In the genomic region with DNA sequence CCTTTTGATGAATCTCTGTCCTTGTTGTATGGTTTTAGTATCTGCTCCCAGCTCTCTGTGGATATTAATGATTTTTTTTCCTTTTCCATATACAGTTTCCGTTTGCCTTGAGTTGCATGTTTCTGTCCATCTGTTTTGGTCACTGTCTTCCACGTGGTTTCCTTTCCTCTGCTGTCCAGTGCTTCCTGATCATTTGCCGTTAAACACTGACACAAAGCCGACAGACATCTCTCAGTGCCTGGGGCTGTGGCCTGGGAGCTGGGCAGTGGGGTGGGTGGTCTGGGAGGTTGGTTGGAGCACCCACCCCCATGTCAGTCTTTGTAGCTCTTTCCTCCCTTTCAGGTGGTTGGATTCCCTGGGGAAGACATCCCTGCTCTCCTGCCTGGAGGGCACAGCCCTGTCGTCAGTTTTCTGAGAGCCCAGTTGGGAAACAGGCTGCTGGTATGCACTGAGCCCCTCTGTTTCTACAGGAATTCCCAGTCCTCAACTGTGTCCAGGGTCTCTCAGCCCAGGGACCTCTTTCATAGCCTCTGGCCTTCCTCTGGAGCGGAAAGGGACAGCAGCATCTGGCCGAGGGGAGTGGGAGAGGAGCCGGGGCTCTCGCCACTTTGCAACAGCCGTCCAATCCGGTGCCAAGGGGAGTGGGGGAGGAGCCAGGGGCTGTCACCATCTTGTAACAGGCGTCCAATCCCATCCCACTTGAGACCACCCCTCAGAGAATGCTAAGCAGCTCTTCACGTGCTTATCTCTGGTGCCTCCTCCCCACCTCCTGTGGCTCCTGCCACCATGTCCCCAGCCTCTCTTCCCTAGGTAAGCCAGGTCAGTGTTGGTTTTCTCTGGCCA, we compare ENCODE assay signal across 1 cellular context.
TF ChIP-seq lines count a peak whose summit lies in the region.

No MANE protein-coding gene starts in this region.

TF ChIP-seq in GM23338, 12 proteins besides CTCF, POLR2A, EP300 and RAD21 (continued from another document):
- TF ChIP-seq, protein P1, sequence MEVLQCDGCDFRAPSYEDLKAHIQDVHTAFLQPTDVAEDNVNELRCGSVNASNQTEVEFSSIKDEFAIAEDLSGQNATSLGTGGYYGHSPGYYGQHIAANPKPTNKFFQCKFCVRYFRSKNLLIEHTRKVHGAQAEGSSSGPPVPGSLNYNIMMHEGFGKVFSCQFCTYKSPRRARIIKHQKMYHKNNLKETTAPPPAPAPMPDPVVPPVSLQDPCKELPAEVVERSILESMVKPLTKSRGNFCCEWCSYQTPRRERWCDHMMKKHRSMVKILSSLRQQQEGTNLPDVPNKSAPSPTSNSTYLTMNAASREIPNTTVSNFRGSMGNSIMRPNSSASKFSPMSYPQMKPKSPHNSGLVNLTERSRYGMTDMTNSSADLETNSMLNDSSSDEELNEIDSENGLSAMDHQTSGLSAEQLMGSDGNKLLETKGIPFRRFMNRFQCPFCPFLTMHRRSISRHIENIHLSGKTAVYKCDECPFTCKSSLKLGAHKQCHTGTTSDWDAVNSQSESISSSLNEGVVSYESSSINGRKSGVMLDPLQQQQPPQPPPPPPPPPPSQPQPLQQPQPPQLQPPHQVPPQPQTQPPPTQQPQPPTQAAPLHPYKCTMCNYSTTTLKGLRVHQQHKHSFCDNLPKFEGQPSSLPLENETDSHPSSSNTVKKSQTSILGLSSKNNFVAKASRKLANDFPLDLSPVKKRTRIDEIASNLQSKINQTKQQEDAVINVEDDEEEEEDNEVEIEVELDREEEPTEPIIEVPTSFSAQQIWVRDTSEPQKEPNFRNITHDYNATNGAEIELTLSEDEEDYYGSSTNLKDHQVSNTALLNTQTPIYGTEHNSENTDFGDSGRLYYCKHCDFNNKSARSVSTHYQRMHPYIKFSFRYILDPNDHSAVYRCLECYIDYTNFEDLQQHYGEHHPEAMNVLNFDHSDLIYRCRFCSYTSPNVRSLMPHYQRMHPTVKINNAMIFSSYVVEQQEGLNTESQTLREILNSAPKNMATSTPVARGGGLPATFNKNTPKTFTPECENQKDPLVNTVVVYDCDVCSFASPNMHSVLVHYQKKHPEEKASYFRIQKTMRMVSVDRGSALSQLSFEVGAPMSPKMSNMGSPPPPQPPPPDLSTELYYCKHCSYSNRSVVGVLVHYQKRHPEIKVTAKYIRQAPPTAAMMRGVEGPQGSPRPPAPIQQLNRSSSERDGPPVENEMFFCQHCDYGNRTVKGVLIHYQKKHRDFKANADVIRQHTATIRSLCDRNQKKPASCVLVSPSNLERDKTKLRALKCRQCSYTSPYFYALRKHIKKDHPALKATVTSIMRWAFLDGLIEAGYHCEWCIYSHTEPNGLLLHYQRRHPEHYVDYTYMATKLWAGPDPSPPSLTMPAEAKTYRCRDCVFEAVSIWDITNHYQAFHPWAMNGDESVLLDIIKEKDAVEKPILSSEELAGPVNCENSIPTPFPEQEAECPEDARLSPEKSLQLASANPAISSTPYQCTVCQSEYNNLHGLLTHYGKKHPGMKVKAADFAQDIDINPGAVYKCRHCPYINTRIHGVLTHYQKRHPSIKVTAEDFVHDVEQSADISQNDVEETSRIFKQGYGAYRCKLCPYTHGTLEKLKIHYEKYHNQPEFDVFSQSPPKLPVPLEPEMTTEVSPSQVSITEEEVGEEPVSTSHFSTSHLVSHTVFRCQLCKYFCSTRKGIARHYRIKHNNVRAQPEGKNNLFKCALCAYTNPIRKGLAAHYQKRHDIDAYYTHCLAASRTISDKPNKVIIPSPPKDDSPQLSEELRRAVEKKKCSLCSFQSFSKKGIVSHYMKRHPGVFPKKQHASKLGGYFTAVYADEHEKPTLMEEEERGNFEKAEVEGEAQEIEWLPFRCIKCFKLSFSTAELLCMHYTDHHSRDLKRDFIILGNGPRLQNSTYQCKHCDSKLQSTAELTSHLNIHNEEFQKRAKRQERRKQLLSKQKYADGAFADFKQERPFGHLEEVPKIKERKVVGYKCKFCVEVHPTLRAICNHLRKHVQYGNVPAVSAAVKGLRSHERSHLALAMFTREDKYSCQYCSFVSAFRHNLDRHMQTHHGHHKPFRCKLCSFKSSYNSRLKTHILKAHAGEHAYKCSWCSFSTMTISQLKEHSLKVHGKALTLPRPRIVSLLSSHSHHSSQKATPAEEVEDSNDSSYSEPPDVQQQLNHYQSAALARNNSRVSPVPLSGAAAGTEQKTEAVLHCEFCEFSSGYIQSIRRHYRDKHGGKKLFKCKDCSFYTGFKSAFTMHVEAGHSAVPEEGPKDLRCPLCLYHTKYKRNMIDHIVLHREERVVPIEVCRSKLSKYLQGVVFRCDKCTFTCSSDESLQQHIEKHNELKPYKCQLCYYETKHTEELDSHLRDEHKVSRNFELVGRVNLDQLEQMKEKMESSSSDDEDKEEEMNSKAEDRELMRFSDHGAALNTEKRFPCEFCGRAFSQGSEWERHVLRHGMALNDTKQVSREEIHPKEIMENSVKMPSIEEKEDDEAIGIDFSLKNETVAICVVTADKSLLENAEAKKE (CRISPR knock-in tag; IDR thresholded peaks at IDR 0.05) = no peak
- TF ChIP-seq NANOG (IDR thresholded peaks at IDR 0.05; ENCODE audit: borderline replicate concordance) (no peak), POLR2AphosphoS5 (IDR thresholded peaks at IDR 0.05; ENCODE audit: low read depth) (no peak), EZH2 (IDR thresholded peaks at IDR 0.05; ENCODE audit: low read depth, unreplicated experiment) (no peak), CREB1 (CRISPR knock-in tag; IDR thresholded peaks at IDR 0.05; ENCODE audit: low read depth) (no peak), ZNF331 (CRISPR knock-in tag; IDR thresholded peaks at IDR 0.05; ENCODE audit: low read depth) (no peak), JUNB (IDR thresholded peaks at IDR 0.05; ENCODE audit: unreplicated experiment) (no peak)
- TF ChIP-seq, protein P2, sequence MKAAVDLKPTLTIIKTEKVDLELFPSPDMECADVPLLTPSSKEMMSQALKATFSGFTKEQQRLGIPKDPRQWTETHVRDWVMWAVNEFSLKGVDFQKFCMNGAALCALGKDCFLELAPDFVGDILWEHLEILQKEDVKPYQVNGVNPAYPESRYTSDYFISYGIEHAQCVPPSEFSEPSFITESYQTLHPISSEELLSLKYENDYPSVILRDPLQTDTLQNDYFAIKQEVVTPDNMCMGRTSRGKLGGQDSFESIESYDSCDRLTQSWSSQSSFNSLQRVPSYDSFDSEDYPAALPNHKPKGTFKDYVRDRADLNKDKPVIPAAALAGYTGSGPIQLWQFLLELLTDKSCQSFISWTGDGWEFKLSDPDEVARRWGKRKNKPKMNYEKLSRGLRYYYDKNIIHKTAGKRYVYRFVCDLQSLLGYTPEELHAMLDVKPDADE (IDR thresholded peaks at IDR 0.05) = no peak
